ENCODE assay signal across 33 cellular contexts in the genomic region with DNA sequence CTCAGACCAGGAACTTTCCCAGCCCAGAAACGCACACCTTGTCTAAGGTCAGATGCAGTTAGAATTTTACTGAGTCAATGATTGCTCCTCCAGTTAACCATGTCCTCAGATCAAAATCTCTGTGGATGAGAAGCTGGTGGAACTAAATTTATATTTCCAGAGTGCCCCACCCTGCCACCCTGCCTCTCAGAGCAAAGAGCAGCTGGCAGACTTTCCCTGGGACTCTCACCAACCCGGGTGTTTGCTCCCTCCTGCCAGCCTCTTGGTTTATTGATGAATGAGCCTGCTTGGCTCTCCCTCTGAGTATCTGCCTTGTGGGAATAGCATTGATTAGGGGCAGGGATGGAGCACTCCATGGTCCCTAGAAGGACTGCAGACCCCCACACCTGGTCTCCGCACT. TPM values are rescaled to one million over a fixed set of nuclear protein-coding genes. Genes with fewer than 3 reads are reported as not detected.
"Had no signal": no experiment of that assay in that cellular context is flagged by ENCODE, and none has a peak within 500 bp of the region (broad histone marks: within the 10 kb centered on the region; RNA-seq: fewer than 3 reads in every experiment).

No MANE protein-coding gene starts in this region.

- H3K4me3 ChIP-seq: PC-9 had no signal

- H3K36me3 ChIP-seq: WERI-Rb-1 had no signal

- H3K9me3 Mint-ChIP-seq: activated CD4-positive, alpha-beta T cell treated with anti-CD3 and anti-CD28 coated beads, Interleukin-2, amount 10 ng/mL, durations not matched to agents 24 days and 14 days; activated CD8-positive, alpha-beta T cell treated with anti-CD3 and anti-CD28 coated beads for 36 hours; activated naive CD4-positive, alpha-beta T cell treated with anti-CD3 and anti-CD28 coated beads, Interleukin-2, amount 50 U/mL, for 24 hours; activated T-cell treated with anti-CD3 and anti-CD28 coated beads, Interleukin-2, amount 50 U/mL, for 72 hours; activated T-helper 17 cell treated with anti-CD3 and anti-CD28 coated beads, Interleukin-2, amount 50 U/mL, for 72 hours had no signal

- H3K27ac Mint-ChIP-seq: activated CD4-positive, alpha-beta T cell treated with anti-CD3 and anti-CD28 coated beads, Interleukin-2, amount 10 ng/mL, durations not matched to agents 24 days and 14 days; activated CD8-positive, alpha-beta T cell treated with anti-CD3 and anti-CD28 coated beads for 36 hours; activated naive CD4-positive, alpha-beta T cell treated with anti-CD3 and anti-CD28 coated beads, Interleukin-2, amount 50 U/mL, for 24 hours; activated T-cell treated with anti-CD3 and anti-CD28 coated beads, Interleukin-2, amount 50 U/mL, for 72 hours; activated T-helper 17 cell treated with anti-CD3 and anti-CD28 coated beads, Interleukin-2, amount 50 U/mL, for 72 hours; brain had no signal

- DNase-seq: activated CD4-positive, alpha-beta T cell treated with anti-CD3 and anti-CD28 coated beads, Interleukin-2, amount 10 ng/mL, durations not matched to agents 24 days and 14 days; activated CD4-positive, alpha-beta T cell treated with anti-CD3 and anti-CD28 coated beads, Interleukin-2, amount 50 U/mL, for 4 hours; activated CD4-positive, CD25-positive, alpha-beta regulatory T cell; activated CD8-positive, alpha-beta T cell treated with anti-CD3 and anti-CD28 coated beads for 36 hours; activated effector memory CD4-positive, alpha-beta T cell treated with anti-CD3 and anti-CD28 coated beads, Interleukin-2, amount 50 U/mL, for 16 hours; activated naive CD4-positive, alpha-beta T cell treated with Interleukin-2 at 50 U/mL for 16 hours; activated T-cell treated with anti-CD3 and anti-CD28 coated beads, Interleukin-2, amount 50 U/mL, for 1 hour; activated T-cell treated with anti-CD3 and anti-CD28 coated beads, Interleukin-2, amount 50 U/mL, for 72 hours; anterior cingulate cortex; central memory CD4-positive, alpha-beta T cell; MM.1S; MV-4-11; NCI-H1092; NCI-H1436 treated with DMSO at 0.1 percent for 48 hours; NCI-H187 treated with DMSO at 0.1 percent for 48 hours; NCI-H2081; NCI-H345; NCI-H524 treated with DMSO at 0.1 percent for 48 hours; PC-9; Right ventricle myocardium superior; T1000; WERI-Rb-1 had no signal

- H3K27ac ChIP-seq: KMS-11, PC-9, WERI-Rb-1 had no signal

- H3K27me3 Mint-ChIP-seq: activated CD8-positive, alpha-beta T cell treated with anti-CD3 and anti-CD28 coated beads for 36 hours; activated naive CD4-positive, alpha-beta T cell treated with anti-CD3 and anti-CD28 coated beads, Interleukin-2, amount 50 U/mL, for 24 hours had no signal

- ATAC-seq: activated CD8-positive, alpha-beta T cell treated with anti-CD3 and anti-CD28 coated beads for 36 hours; activated T-cell treated with anti-CD3 and anti-CD28 coated beads, Interleukin-2, amount 50 U/mL, for 72 hours; activated T-helper 17 cell treated with anti-CD3 and anti-CD28 coated beads, Interleukin-2, amount 50 U/mL, for 72 hours had no signal

- H3K4me3 Mint-ChIP-seq: activated CD4-positive, alpha-beta T cell treated with anti-CD3 and anti-CD28 coated beads, Interleukin-2, amount 10 ng/mL, durations not matched to agents 24 days and 14 days; activated CD8-positive, alpha-beta T cell treated with anti-CD3 and anti-CD28 coated beads for 36 hours; activated naive CD4-positive, alpha-beta T cell treated with anti-CD3 and anti-CD28 coated beads, Interleukin-2, amount 50 U/mL, for 24 hours; activated T-cell treated with anti-CD3 and anti-CD28 coated beads, Interleukin-2, amount 50 U/mL, for 72 hours; activated T-helper 17 cell treated with anti-CD3 and anti-CD28 coated beads, Interleukin-2, amount 50 U/mL, for 72 hours; brain had no signal

RNA-seq across cellular contexts. Expression of a gene that starts 5.9 kb away (rescaled TPM):
- total RNA-seq: activated CD4-positive, alpha-beta T cell treated with anti-CD3 and anti-CD28 coated beads, Interleukin-2, amount 10 ng/mL, durations not matched to agents 24 days and 14 days; activated CD8-positive, alpha-beta memory T cell treated with anti-CD3 and anti-CD28 coated beads for 36 hours; activated CD8-positive, alpha-beta T cell treated with anti-CD3 and anti-CD28 coated beads for 36 hours; activated T-cell treated with anti-CD3 and anti-CD28 coated beads, Interleukin-2, amount 50 U/mL, for 72 hours; activated T-helper 17 cell treated with anti-CD3 and anti-CD28 coated beads, Interleukin-2, amount 50 U/mL, for 72 hours; bronchial epithelial cell; LHCN-M2; NCI-H460; OCI-LY7; PC-9; Right ventricle myocardium superior had no signal

RNA-seq across cellular contexts. Expression of a gene that starts 17.3 kb away (rescaled TPM):
- total RNA-seq: activated CD4-positive, alpha-beta T cell treated with anti-CD3 and anti-CD28 coated beads, Interleukin-2, amount 10 ng/mL, durations not matched to agents 24 days and 14 days; activated CD8-positive, alpha-beta memory T cell treated with anti-CD3 and anti-CD28 coated beads for 36 hours; activated CD8-positive, alpha-beta T cell treated with anti-CD3 and anti-CD28 coated beads for 36 hours; activated T-cell treated with anti-CD3 and anti-CD28 coated beads, Interleukin-2, amount 50 U/mL, for 72 hours; activated T-helper 17 cell treated with anti-CD3 and anti-CD28 coated beads, Interleukin-2, amount 50 U/mL, for 72 hours; bronchial epithelial cell; LHCN-M2; NCI-H460; OCI-LY7; PC-9; Right ventricle myocardium superior; T-helper 1 cell treated with Interleukin-12 subunit alpha and Interleukin-12 subunit beta and Interleukin-4 antibody, amounts not matched to agents 30 ng/mL and 1 ng/mL, for 36 hours; T-helper 2 cell treated with Interferon-gamma antibody and Interleukin-4, amounts not matched to agents 100 ng/mL and 5 ng/mL, for 36 hours had no signal

RNA-seq across cellular contexts. Expression of a gene that starts 34.1 kb away (rescaled TPM):
- total RNA-seq: activated CD4-positive, alpha-beta T cell treated with anti-CD3 and anti-CD28 coated beads, Interleukin-2, amount 10 ng/mL, durations not matched to agents 24 days and 14 days; activated CD8-positive, alpha-beta memory T cell treated with anti-CD3 and anti-CD28 coated beads for 36 hours; activated CD8-positive, alpha-beta T cell treated with anti-CD3 and anti-CD28 coated beads for 36 hours; activated T-cell treated with anti-CD3 and anti-CD28 coated beads, Interleukin-2, amount 50 U/mL, for 72 hours; activated T-helper 17 cell treated with anti-CD3 and anti-CD28 coated beads, Interleukin-2, amount 50 U/mL, for 72 hours; bronchial epithelial cell; LHCN-M2; NCI-H460; OCI-LY7; PC-9; Right ventricle myocardium superior had no signal
